In the genomic region with DNA sequence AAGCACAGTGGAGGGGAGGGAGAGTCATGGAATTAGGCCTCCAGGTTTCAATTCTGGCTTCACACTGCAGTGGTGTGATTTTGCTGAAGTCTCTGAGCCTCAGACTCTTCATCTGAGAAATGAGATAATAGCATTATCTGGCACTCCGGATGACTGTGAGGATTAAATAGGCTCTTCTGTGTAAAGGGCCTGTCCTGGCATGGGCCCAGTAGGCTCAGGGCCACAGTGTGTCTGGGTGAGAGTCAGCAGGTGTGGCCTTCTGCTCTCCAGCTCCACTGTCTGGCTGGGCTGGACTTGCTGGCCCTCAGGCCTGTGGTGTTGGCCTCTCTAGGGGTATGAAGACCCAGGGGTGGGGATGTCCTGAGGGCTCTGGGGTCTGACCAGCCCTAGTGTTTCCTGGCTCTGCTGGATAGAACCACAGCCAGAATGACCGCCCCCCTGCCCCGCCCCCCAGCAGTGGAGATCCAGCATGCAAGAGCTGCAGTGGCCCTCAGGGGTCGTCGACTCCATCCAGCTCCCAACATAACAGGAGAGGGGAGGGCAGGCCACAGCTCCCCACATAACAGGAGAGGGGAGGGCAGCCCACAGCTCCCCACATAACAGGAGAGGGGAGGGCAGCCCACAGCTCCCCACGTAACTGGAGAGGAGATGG, we compare ENCODE assay signal across 1 cellular context.
A peak's percentile ranks its signal among the peaks of the same experiment; 100 is the strongest.
TF ChIP-seq lines count a peak whose summit lies in the region.

No MANE protein-coding gene starts in this region.

TF ChIP-seq in K562, 482 proteins besides CTCF, POLR2A, EP300 and RAD21 (continued from another document):
- TF ChIP-seq, protein P1, sequence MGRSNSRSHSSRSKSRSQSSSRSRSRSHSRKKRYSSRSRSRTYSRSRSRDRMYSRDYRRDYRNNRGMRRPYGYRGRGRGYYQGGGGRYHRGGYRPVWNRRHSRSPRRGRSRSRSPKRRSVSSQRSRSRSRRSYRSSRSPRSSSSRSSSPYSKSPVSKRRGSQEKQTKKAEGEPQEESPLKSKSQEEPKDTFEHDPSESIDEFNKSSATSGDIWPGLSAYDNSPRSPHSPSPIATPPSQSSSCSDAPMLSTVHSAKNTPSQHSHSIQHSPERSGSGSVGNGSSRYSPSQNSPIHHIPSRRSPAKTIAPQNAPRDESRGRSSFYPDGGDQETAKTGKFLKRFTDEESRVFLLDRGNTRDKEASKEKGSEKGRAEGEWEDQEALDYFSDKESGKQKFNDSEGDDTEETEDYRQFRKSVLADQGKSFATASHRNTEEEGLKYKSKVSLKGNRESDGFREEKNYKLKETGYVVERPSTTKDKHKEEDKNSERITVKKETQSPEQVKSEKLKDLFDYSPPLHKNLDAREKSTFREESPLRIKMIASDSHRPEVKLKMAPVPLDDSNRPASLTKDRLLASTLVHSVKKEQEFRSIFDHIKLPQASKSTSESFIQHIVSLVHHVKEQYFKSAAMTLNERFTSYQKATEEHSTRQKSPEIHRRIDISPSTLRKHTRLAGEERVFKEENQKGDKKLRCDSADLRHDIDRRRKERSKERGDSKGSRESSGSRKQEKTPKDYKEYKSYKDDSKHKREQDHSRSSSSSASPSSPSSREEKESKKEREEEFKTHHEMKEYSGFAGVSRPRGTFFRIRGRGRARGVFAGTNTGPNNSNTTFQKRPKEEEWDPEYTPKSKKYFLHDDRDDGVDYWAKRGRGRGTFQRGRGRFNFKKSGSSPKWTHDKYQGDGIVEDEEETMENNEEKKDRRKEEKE (IDR thresholded peaks at IDR 0.05; ENCODE audit: borderline replicate concordance in 1 of 2, control insufficient read depth in 1 of 2, low read depth in 2 of 2, low read length in 1 of 2), result no peak
- TF ChIP-seq, protein P2, sequence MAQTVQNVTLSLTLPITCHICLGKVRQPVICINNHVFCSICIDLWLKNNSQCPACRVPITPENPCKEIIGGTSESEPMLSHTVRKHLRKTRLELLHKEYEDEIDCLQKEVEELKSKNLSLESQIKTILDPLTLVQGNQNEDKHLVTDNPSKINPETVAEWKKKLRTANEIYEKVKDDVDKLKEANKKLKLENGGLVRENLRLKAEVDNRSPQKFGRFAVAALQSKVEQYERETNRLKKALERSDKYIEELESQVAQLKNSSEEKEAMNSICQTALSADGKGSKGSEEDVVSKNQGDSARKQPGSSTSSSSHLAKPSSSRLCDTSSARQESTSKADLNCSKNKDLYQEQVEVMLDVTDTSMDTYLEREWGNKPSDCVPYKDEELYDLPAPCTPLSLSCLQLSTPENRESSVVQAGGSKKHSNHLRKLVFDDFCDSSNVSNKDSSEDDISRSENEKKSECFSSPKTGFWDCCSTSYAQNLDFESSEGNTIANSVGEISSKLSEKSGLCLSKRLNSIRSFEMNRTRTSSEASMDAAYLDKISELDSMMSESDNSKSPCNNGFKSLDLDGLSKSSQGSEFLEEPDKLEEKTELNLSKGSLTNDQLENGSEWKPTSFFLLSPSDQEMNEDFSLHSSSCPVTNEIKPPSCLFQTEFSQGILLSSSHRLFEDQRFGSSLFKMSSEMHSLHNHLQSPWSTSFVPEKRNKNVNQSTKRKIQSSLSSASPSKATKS (CRISPR knock-in tag; IDR thresholded peaks at IDR 0.05), result no peak
- TF ChIP-seq CBFA2T3 (IDR thresholded peaks at IDR 0.05) (peak; percentile 63), SMAD1 (IDR thresholded peaks at IDR 0.05; ENCODE audit: low read depth, low read length, partially characterized antibody) (no peak), NCOR1 (IDR thresholded peaks at IDR 0.05) (peak; percentile 16; the same call in 1 of the 2 replicates), TCF3 (CRISPR knock-in tag; IDR thresholded peaks at IDR 0.05) (peak; percentile 40; the same call in 1 of the 2 replicates), TEAD1 (CRISPR knock-in tag; IDR thresholded peaks at IDR 0.05) (no peak), TAL1 (IDR thresholded peaks at IDR 0.05) (0 out of 2 replicates have a peak, but pooled peaks have one; percentile 39)
- TF ChIP-seq, protein P3, sequence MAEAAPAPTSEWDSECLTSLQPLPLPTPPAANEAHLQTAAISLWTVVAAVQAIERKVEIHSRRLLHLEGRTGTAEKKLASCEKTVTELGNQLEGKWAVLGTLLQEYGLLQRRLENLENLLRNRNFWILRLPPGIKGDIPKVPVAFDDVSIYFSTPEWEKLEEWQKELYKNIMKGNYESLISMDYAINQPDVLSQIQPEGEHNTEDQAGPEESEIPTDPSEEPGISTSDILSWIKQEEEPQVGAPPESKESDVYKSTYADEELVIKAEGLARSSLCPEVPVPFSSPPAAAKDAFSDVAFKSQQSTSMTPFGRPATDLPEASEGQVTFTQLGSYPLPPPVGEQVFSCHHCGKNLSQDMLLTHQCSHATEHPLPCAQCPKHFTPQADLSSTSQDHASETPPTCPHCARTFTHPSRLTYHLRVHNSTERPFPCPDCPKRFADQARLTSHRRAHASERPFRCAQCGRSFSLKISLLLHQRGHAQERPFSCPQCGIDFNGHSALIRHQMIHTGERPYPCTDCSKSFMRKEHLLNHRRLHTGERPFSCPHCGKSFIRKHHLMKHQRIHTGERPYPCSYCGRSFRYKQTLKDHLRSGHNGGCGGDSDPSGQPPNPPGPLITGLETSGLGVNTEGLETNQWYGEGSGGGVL (CRISPR knock-in tag; IDR thresholded peaks at IDR 0.05), result no peak
TF ChIP-seq in K562: peak in this region for 5.
